In genomic region chr11:30255637-30256036, GRCh38 we compare ENCODE assay signal across 22 cellular contexts. TPM values are rescaled to one million over a fixed set of nuclear protein-coding genes. Genes with fewer than 3 reads are reported as not detected.
DNase-seq lines count a peak whose midpoint lies in the region; ATAC-seq and TF ChIP-seq lines count a peak whose summit lies in the region.
"Had no signal": no experiment of that assay in that cellular context is flagged by ENCODE, and none has a peak within 500 bp of the region (broad histone marks: within the 10 kb centered on the region; RNA-seq: fewer than 3 reads in every experiment).

No MANE protein-coding gene starts in this region.

- no peaks in the 10 kb centered on the region for H3K27me3 ChIP-seq in mammary epithelial cell (ENCODE audit: insufficient read depth, low read length)
- H3K27me3 ChIP-seq: BLaER1 treated with 17β-estradiol and CSF1 and Interleukin-3, amounts not matched to agents 10 nM and 100 nM had no signal

- no peak for TF ChIP-seq CTCF in mammary epithelial cell (conservative IDR thresholded peaks at IDR 0.05 in 1 of 2, IDR thresholded peaks at IDR 0.05 in 1 of 2; ENCODE audit: extremely low read depth in 1 of 2, insufficient read depth in 1 of 2, low read depth in 1 of 2, low read length in 2 of 2)

- dilution Hi-C loops in mammary epithelial cell (cut with HindIII; ENCODE audit: low sequenced_read_pairs) = no loop called here

- 39% methylated on average over 5 of the region's 5 CpGs for WGBS in mammary epithelial cell (ENCODE audit: low coverage, missing lambda C conversion rate)

- no peak overlapping the region for H3K27ac ChIP-seq in mammary epithelial cell (ENCODE audit: insufficient read depth, low read depth, low read length)
- H3K27ac ChIP-seq: BLaER1 treated with 17β-estradiol and CSF1 and Interleukin-3, amounts not matched to agents 10 nM and 100 nM had no signal

- H3K9ac ChIP-seq in mammary epithelial cell (ENCODE audit: insufficient read depth, low read length) = no peak overlapping the region
- H3K9ac ChIP-seq: BLaER1 treated with 17β-estradiol and CSF1 and Interleukin-3, amounts not matched to agents 10 nM and 100 nM had no signal

- H3K4me1 ChIP-seq in mammary epithelial cell (ENCODE audit: insufficient read depth, low read length) = no peaks in the 10 kb centered on the region
- H3K4me1 ChIP-seq: BLaER1 treated with 17β-estradiol and CSF1 and Interleukin-3, amounts not matched to agents 10 nM and 100 nM had no signal

- in situ Hi-C loops in mammary epithelial cell (cut with MboI; ENCODE audit: low sequenced_read_pairs in 2 of 2) = no loop called here

- H3K4me3 ChIP-seq in mammary epithelial cell (replicated peaks in 1 of 3; ENCODE audit: insufficient read depth in 1 of 3, low read depth in 2 of 3, low read length in 3 of 3) = no peak overlapping the region
- H3K4me3 ChIP-seq: BLaER1 treated with 17β-estradiol and CSF1 and Interleukin-3, amounts not matched to agents 10 nM and 100 nM had no signal

- CTCF ChIA-PET in mammary epithelial cell (lab: Charles Lee; ENCODE audit: low non-redundant PET) = no interaction called here

- intact Hi-C loops in mammary epithelial cell (cut with micrococcal nuclease) = no loop called here

- BruUV-seq in mammary epithelial cell (replicated peaks; lab: Mats Ljungman, UMichigan) = no TSS peak

- ATAC-seq in GM19324 (IDR thresholded peaks at IDR 0.05; ENCODE audit: low FRiP score, unreplicated experiment) = peak; percentile 55
- no peak for ATAC-seq in HG02759 (IDR thresholded peaks at IDR 0.05; ENCODE audit: unreplicated experiment)
- ATAC-seq in stimulated activated naive CD8-positive, alpha-beta T cell treated with anti-CD3 and anti-CD28 coated beads, Interleukin-15, Interleukin-2, amounts not matched to agents 100 U/mL and 50 U/mL, for 24 hours = no peak
- ATAC-seq: CD8-positive, alpha-beta T cell; HepG2; Right ventricle myocardium inferior had no signal

- peak overlapping the region; percentile 59 for H3K4me2 ChIP-seq in mammary epithelial cell (ENCODE audit: insufficient read depth, low read depth, low read length)
- H3K4me2 ChIP-seq: BLaER1 treated with 17β-estradiol and CSF1 and Interleukin-3, amounts not matched to agents 10 nM and 100 nM had no signal

- H3K9me3 ChIP-seq in mammary epithelial cell (replicated peaks; ENCODE audit: insufficient read depth, low read length) = no peaks in the 10 kb centered on the region
- H3K9me3 ChIP-seq: BLaER1 treated with 17β-estradiol and CSF1 and Interleukin-3, amounts not matched to agents 10 nM and 100 nM had no signal

- no peaks in the 10 kb centered on the region for H4K20me1 ChIP-seq in mammary epithelial cell (ENCODE audit: insufficient read depth, low read length)
- H4K20me1 ChIP-seq: BLaER1 treated with 17β-estradiol and CSF1 and Interleukin-3, amounts not matched to agents 10 nM and 100 nM had no signal

- H3K79me2 ChIP-seq in mammary epithelial cell (ENCODE audit: insufficient read depth, low read length) = no peaks in the 10 kb centered on the region

- H2AFZ ChIP-seq in mammary epithelial cell (ENCODE audit: low read depth, low read length) = peak overlapping the region; percentile 9

- DNase-seq in A172 (ENCODE audit: low spot score) = peak; percentile 15
- peak; percentile 68 for DNase-seq in OCI-M1 (lab: John Stamatoyannopoulos, UW)
- no peak for DNase-seq in mammary epithelial cell
- no peak for DNase-seq in kidney tubule cell (ENCODE audit: low spot score)
- no peak for DNase-seq in stimulated activated naive CD8-positive, alpha-beta T cell treated with anti-CD3 and anti-CD28 coated beads, Interleukin-15, Interleukin-2, amounts not matched to agents 100 U/mL and 50 U/mL, for 24 hours
- no peak for DNase-seq in ecto neural progenitor cell (ENCODE audit: low spot score)
- DNase-seq: CD8-positive, alpha-beta T cell; H7; HFFc6; KBM-7; NCI-H1092; NCI-H146; NCI-H2029 treated with DMSO at 0.1 percent for 48 hours; NCI-H2171; NCI-H446; NCI-H526 treated with DMSO at 0.1 percent for 48 hours had no signal

- no peaks in the 10 kb centered on the region for H3K36me3 ChIP-seq in mammary epithelial cell (ENCODE audit: insufficient read depth, low read length)
- H3K36me3 ChIP-seq: BLaER1 treated with 17β-estradiol and CSF1 and Interleukin-3, amounts not matched to agents 10 nM and 100 nM had no signal

RNA-seq across cellular contexts. Expression of gene FSHB, which starts 24.8 kb away (rescaled TPM):
- not detected in 2 replicates for total RNA-seq in A172 (2014; rRNA removed; shearing (Covaris generic))
- not detected for total RNA-seq in mammary epithelial cell
- polyA plus RNA-seq in mammary epithelial cell = not detected
- not detected for polyA minus RNA-seq in mammary epithelial cell
- total RNA-seq: CD8-positive, alpha-beta T cell; H7; HepG2; HFFc6; Right ventricle myocardium inferior; SK-MEL-5 had no signal
- polyA plus RNA-seq: HepG2 had no signal

Comparison
In these comparisons a context has a peak if more than half of its experiments do, and no peak if none do; other contexts are left out.
1. DNase-seq: peak in A172 (single experiment) and OCI-M1 (single experiment); none in mammary epithelial cell (single experiment), kidney tubule cell (single experiment), stimulated activated naive CD8-positive, alpha-beta T cell treated with anti-CD3 and anti-CD28 coated beads, Interleukin-15, Interleukin-2, amounts not matched to agents 100 U/mL and 50 U/mL, for 24 hours (single experiment) and ecto neural progenitor cell (single experiment).